Comparison of ENCODE assay signal across 31 cellular contexts in the genomic region with DNA sequence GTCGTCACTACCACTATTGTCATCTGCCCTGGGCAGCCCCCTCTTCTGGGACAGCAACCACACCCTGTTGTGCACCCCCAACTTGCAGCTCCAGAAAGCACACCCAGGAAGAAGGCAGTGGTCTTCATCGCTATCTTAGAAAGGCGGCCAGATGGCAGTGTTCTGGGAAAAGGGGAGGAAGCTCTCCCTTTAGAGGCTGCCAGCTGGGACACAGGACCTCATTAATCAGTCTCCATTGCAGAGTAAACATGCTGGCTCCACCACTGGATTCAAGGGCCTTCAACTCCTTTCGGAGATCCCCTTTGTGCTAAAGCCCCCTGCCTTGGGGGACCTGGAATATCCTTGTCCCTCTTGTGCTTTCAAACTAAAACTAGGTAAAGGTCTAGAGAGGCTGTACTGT.
A peak's percentile ranks its signal among the peaks of the same experiment; 100 is the strongest.
DNase-seq lines count a peak whose midpoint lies in the region; ATAC-seq, FAIRE-seq and TF ChIP-seq lines count a peak whose summit lies in the region.
"Had no signal": no experiment of that assay in that cellular context is flagged by ENCODE, and none has a peak within 500 bp of the region (broad histone marks: within the 10 kb centered on the region; RNA-seq: fewer than 3 reads in every experiment).

No MANE protein-coding gene starts in this region.

- TF ChIP-seq EP300 in upper lobe of left lung (IDR thresholded peaks at IDR 0.05) = no peak

- H3K4me2 ChIP-seq in astrocyte (ENCODE audit: low read length) = no peak overlapping the region
- no peak overlapping the region for H3K4me2 ChIP-seq in osteoblast (ENCODE audit: insufficient read depth, low read length)
- H3K4me2 ChIP-seq: smooth muscle cell had no signal

- TF ChIP-seq POLR2A in upper lobe of left lung (IDR thresholded peaks at IDR 0.05) = no peak

- peaks cover 5% of the 10 kb centered on the region for H3K9me3 Mint-ChIP-seq in astrocyte (ENCODE audit: unreplicated experiment)
- H3K9me3 Mint-ChIP-seq in CD8-positive, alpha-beta memory T cell = no peaks in the 10 kb centered on the region
- H3K9me3 Mint-ChIP-seq: activated B cell treated with CpG ODN at 0.5 μM for 24 hours; activated naive CD4-positive, alpha-beta T cell treated with anti-CD3 and anti-CD28 coated beads, Interleukin-2, amount 50 U/mL, for 72 hours; CD4-positive, alpha-beta T cell had no signal

- POLR2A ChIA-PET in CD8-positive, alpha-beta memory T cell (lab: Charles Lee) = no interaction called here

- H3K79me2 ChIP-seq in astrocyte (ENCODE audit: insufficient read depth, low read length) (no peaks in the 10 kb centered on the region), osteoblast (ENCODE audit: insufficient read depth, low read length) (no peaks in the 10 kb centered on the region)

- H3K36me3 Mint-ChIP-seq in astrocyte (ENCODE audit: low read depth, unreplicated experiment) = no peaks in the 10 kb centered on the region
- H3K36me3 Mint-ChIP-seq in CD8-positive, alpha-beta memory T cell = no peaks in the 10 kb centered on the region
- H3K36me3 Mint-ChIP-seq: activated naive CD4-positive, alpha-beta T cell treated with anti-CD3 and anti-CD28 coated beads, Interleukin-2, amount 50 U/mL, for 72 hours had no signal

- no peak for FAIRE-seq in astrocyte (lab: Jason Lieb, UNC)
- FAIRE-seq: colon, D721Med, GM19239, H1, pancreas had no signal

- peak; percentile 11 for DNase-seq in activated CD4-positive, CD25-positive, alpha-beta regulatory T cell treated with anti-CD3 and anti-CD28 coated beads, Interleukin-2, amount 50 U/mL, for 72 hours
- DNase-seq in NCI-H1694 (lab: John Stamatoyannopoulos, UW) (peak; percentile 78), astrocyte (ENCODE audit: low read depth) (peak; percentile 30), osteoblast (ENCODE audit: insufficient read length, low spot score, missing footprints) (peak; percentile 10), upper lobe of left lung (no peak)
- DNase-seq in CD8-positive, alpha-beta memory T cell = no peak
- DNase-seq: activated B cell treated with CpG ODN at 0.5 μM for 24 hours; activated CD4-positive, alpha-beta T cell treated with anti-CD3 and anti-CD28 coated beads, Interleukin-2, amount 50 U/mL, for 4 hours; AML-193; amygdala; CD4-positive, alpha-beta T cell; hippocampal formation; mammary epithelial cell; NCI-H1048; NCI-H2029; NCI-H345; NK-92 treated with Interleukin-12 subunit alpha and Interleukin-12 subunit beta, amount 100 ng/mL, for 24 hours; stimulated activated CD4-positive, alpha-beta T cell treated with anti-CD3 and anti-CD28 coated beads, Interleukin-1b, Interleukin-23, amount 100 ng/mL, for 48 hours; stimulated activated naive CD8-positive, alpha-beta T cell treated with anti-CD3 and anti-CD28 coated beads, Interleukin-15, Interleukin-2, amounts not matched to agents 100 U/mL and 50 U/mL, for 24 hours; T-helper 1 cell had no signal

- no peak overlapping the region for H3K4me3 ChIP-seq in astrocyte (ENCODE audit: insufficient read depth, low read depth, low read length)
- H3K4me3 ChIP-seq in osteoblast (ENCODE audit: insufficient read depth, low read length) = no peak overlapping the region
- H3K4me3 ChIP-seq in CD8-positive, alpha-beta memory T cell (ENCODE audit: low read length) = no peak overlapping the region
- H3K4me3 ChIP-seq in upper lobe of left lung = no peak overlapping the region
- H3K4me3 ChIP-seq: breast epithelium, mucosa of descending colon, pancreas, smooth muscle cell had no signal

- H2AFZ ChIP-seq in astrocyte (ENCODE audit: low read depth, low read length) = no peak overlapping the region
- H2AFZ ChIP-seq in osteoblast (ENCODE audit: low read length) = no peak overlapping the region

- H3K27me3 Mint-ChIP-seq in astrocyte (ENCODE audit: low read depth, unreplicated experiment) = peaks cover 50% of the 10 kb centered on the region
- peaks cover 9 to 12% of the 10 kb centered on the region in 2 donors for H3K27me3 Mint-ChIP-seq in CD8-positive, alpha-beta memory T cell

- H4K20me1 ChIP-seq in astrocyte (ENCODE audit: insufficient read depth, low read length) (no peaks in the 10 kb centered on the region), osteoblast (ENCODE audit: insufficient read depth, low read length) (no peaks in the 10 kb centered on the region)

- ATAC-seq in activated CD4-positive, CD25-positive, alpha-beta regulatory T cell treated with anti-CD3 and anti-CD28 coated beads, Interleukin-2, amount 50 U/mL, for 24 hours = no peak
- ATAC-seq in upper lobe of left lung (ENCODE audit: low FRiP score in 2 of 2) (no peak), GM21390 (IDR thresholded peaks at IDR 0.05; ENCODE audit: unreplicated experiment) (no peak)
- ATAC-seq: activated naive CD4-positive, alpha-beta T cell treated with anti-CD3 and anti-CD28 coated beads, Interleukin-2, amount 50 U/mL, for 72 hours; mucosa of descending colon; pancreas; stimulated activated naive CD8-positive, alpha-beta T cell treated with anti-CD3 and anti-CD28 coated beads, Interleukin-15, Interleukin-2, amounts not matched to agents 100 U/mL and 50 U/mL, for 24 hours had no signal

- H3K9ac ChIP-seq in astrocyte (ENCODE audit: low read length) = no peak overlapping the region

- WGBS in upper lobe of left lung, 2 donors = 45 to 46% methylated on average over 4 of the region's 4 CpGs

- CTCF ChIA-PET in CD8-positive, alpha-beta memory T cell (lab: Charles Lee) = no interaction called here

- H3K27me3 ChIP-seq in astrocyte (ENCODE audit: insufficient read depth, low read length) = peaks cover 44% of the 10 kb centered on the region
- peaks cover 23% of the 10 kb centered on the region for H3K27me3 ChIP-seq in osteoblast (ENCODE audit: insufficient read depth, low read length)
- no peaks in the 10 kb centered on the region for H3K27me3 ChIP-seq in CD8-positive, alpha-beta memory T cell (ENCODE audit: insufficient read depth, low read length, poor library complexity, severe bottlenecking)
- H3K27me3 ChIP-seq in upper lobe of left lung = no peaks in the 10 kb centered on the region
- H3K27me3 ChIP-seq: pancreas had no signal

- H3K27ac ChIP-seq in astrocyte (ENCODE audit: low read depth, low read length) (no peak overlapping the region), osteoblast (ENCODE audit: low read depth, low read length) (no peak overlapping the region), upper lobe of left lung (no peak overlapping the region)
- no peak overlapping the region for H3K27ac ChIP-seq in CD8-positive, alpha-beta memory T cell (ENCODE audit: low read depth, low read length)
- H3K27ac ChIP-seq: breast epithelium, pancreas had no signal

- H3K4me1 Mint-ChIP-seq in astrocyte (ENCODE audit: low read depth, unreplicated experiment) = peaks cover 8% of the 10 kb centered on the region
- H3K4me1 Mint-ChIP-seq in CD8-positive, alpha-beta memory T cell = peaks cover 0 to 2% (median 0%) of the 10 kb centered on the region in 3 donors
- H3K4me1 Mint-ChIP-seq: activated B cell treated with CpG ODN at 0.5 μM for 24 hours had no signal

- no peak overlapping the region for H3K27ac Mint-ChIP-seq in astrocyte (ENCODE audit: unreplicated experiment)
- H3K27ac Mint-ChIP-seq in CD8-positive, alpha-beta memory T cell = no peak overlapping the region
- H3K27ac Mint-ChIP-seq: activated B cell treated with CpG ODN at 0.5 μM for 24 hours; activated naive CD4-positive, alpha-beta T cell treated with anti-CD3 and anti-CD28 coated beads, Interleukin-2, amount 50 U/mL, for 72 hours; CD4-positive, alpha-beta T cell had no signal

- TF ChIP-seq CTCF in astrocyte (IDR thresholded peaks at IDR 0.05; ENCODE audit: insufficient read depth, low read depth, low read length) (no peak), osteoblast (IDR thresholded peaks at IDR 0.05; ENCODE audit: extremely low read depth, low read depth, low read length) (no peak), upper lobe of left lung (IDR thresholded peaks at IDR 0.05) (no peak)

- H3K9me3 ChIP-seq in astrocyte (ENCODE audit: insufficient read depth, low read depth, low read length) (peaks cover 4% of the 10 kb centered on the region), osteoblast (ENCODE audit: low read depth, low read length) (no peaks in the 10 kb centered on the region), upper lobe of left lung (no peaks in the 10 kb centered on the region)
- H3K9me3 ChIP-seq in CD8-positive, alpha-beta memory T cell (ENCODE audit: low read length) = no peaks in the 10 kb centered on the region
- H3K9me3 ChIP-seq: breast epithelium, mucosa of descending colon, pancreas had no signal

- no peaks in the 10 kb centered on the region for H3K36me3 ChIP-seq in astrocyte (ENCODE audit: insufficient read depth, low read length)
- no peaks in the 10 kb centered on the region for H3K36me3 ChIP-seq in osteoblast (ENCODE audit: insufficient read depth, low read length)
- H3K36me3 ChIP-seq in CD8-positive, alpha-beta memory T cell (ENCODE audit: insufficient read depth, low read length) = no peaks in the 10 kb centered on the region
- no peaks in the 10 kb centered on the region for H3K36me3 ChIP-seq in upper lobe of left lung
- H3K36me3 ChIP-seq: breast epithelium, pancreas had no signal

- no peak overlapping the region for H3K4me3 Mint-ChIP-seq in astrocyte (ENCODE audit: unreplicated experiment)
- H3K4me3 Mint-ChIP-seq in CD8-positive, alpha-beta memory T cell = no peak overlapping the region
- H3K4me3 Mint-ChIP-seq: activated B cell treated with CpG ODN at 0.5 μM for 24 hours; CD4-positive, alpha-beta T cell had no signal

- H3K4me1 ChIP-seq in astrocyte (ENCODE audit: insufficient read depth, low read length) (peaks cover 9% of the 10 kb centered on the region), osteoblast (ENCODE audit: insufficient read depth, low read length) (peaks cover 5% of the 10 kb centered on the region), upper lobe of left lung (no peaks in the 10 kb centered on the region)
- no peaks in the 10 kb centered on the region for H3K4me1 ChIP-seq in CD8-positive, alpha-beta memory T cell (ENCODE audit: insufficient read depth, low read length)
- H3K4me1 ChIP-seq: breast epithelium, pancreas had no signal

Comparison
In these comparisons a context has a peak if more than half of its experiments do, and no peak if none do; other contexts are left out.
1. DNase-seq: peak in activated CD4-positive, CD25-positive, alpha-beta regulatory T cell treated with anti-CD3 and anti-CD28 coated beads, Interleukin-2, amount 50 U/mL, for 72 hours (single experiment), NCI-H1694 (single experiment), astrocyte (single experiment) and osteoblast (single experiment); none in CD8-positive, alpha-beta memory T cell (0 of 5) and upper lobe of left lung (0 of 2).